ENCODE assay signal across 17 cellular contexts in the genomic region with DNA sequence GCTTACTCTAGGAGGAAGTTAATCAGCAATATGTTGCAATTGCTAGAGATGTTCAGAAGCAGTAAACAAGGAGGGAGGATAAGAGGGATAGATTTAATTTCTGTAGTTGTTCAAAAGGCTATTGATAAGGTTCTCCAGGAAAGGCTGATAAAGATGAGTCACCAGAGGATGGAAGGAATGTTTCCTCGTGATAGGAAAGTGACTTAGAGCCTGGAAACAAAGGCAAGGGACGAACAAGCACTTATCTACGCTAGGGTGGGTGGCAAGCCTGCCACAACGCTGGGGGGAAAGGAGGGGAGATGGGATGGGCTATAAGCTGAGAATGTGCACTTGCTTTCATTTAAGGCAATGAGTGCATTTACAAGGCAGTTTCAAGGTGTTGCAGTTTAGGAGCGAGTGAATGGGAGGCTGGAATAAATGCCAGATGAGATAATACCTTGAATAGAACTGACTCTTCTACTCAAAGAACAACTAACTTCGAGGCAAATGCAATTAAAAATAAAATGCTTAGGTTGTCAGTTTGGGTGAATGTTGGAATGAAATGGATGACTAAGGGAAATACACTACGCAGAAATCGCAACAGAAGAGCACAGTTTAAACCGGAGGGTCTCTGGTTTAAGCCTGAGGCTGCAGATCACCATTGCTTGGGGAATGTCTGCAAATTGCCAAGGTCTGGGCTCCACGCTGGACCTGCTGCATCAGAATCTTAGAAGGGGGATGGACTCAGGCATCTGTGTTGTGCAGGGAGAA.
"Had no signal": no experiment of that assay in that cellular context is flagged by ENCODE, and none has a peak within 500 bp of the region (broad histone marks: within the 10 kb centered on the region; RNA-seq: fewer than 3 reads in every experiment).

No MANE protein-coding gene starts in this region.

- H3K9me3 ChIP-seq: lower lobe of right lung, transverse colon, uterus had no signal

- H3K4me3 ChIP-seq: heart right ventricle, lower lobe of right lung, transverse colon, uterus had no signal

- H3K27ac ChIP-seq: heart right ventricle, lower lobe of right lung, transverse colon, uterus had no signal

- H3K4me1 ChIP-seq: heart right ventricle, lower lobe of right lung, transverse colon, uterus had no signal

- DNase-seq: activated CD4-positive, alpha-beta T cell treated with anti-CD3 and anti-CD28 coated beads, Interleukin-2, amount 10 ng/mL, durations not matched to agents 7 days and 5 days; activated CD8-positive, alpha-beta memory T cell treated with anti-CD3 and anti-CD28 coated beads for 24 hours; activated CD8-positive, alpha-beta memory T cell treated with anti-CD3 and anti-CD28 coated beads, Interleukin-2, amount 50 U/mL, for 48 hours; activated effector memory CD4-positive, alpha-beta T cell treated with Interleukin-2 at 50 U/mL for 16 hours; activated naive CD4-positive, alpha-beta T cell treated with anti-CD3 and anti-CD28 coated beads, Interleukin-2, amount 10 ng/mL, durations not matched to agents 7 days and 5 days; activated naive CD8-positive, alpha-beta T cell treated with anti-CD3 and anti-CD28 coated beads, Interleukin-2, amount 50 U/mL, for 24 hours; activated T-cell treated with anti-CD3 and anti-CD28 coated beads, Interleukin-2, amount 50 U/mL, for 48 hours; anterior cingulate cortex; caudate nucleus; heart right ventricle; lower lobe of right lung; occipital lobe; posterior cingulate gyrus; stimulated activated naive CD8-positive, alpha-beta T cell treated with anti-CD3 and anti-CD28 coated beads, Interleukin-15, Interleukin-2, amounts not matched to agents 100 U/mL and 50 U/mL, for 24 hours; transverse colon; uterus had no signal

- H3K27me3 ChIP-seq: transverse colon, uterus had no signal

- ATAC-seq: activated naive CD8-positive, alpha-beta T cell treated with anti-CD3 and anti-CD28 coated beads, Interleukin-2, amount 50 U/mL, for 24 hours; esophagus mucosa; heart right ventricle; lower lobe of right lung; stimulated activated naive CD8-positive, alpha-beta T cell treated with anti-CD3 and anti-CD28 coated beads, Interleukin-15, Interleukin-2, amounts not matched to agents 100 U/mL and 50 U/mL, for 24 hours had no signal

- H3K36me3 ChIP-seq: heart right ventricle, lower lobe of right lung, transverse colon, uterus had no signal
